Comparison of ENCODE assay signal across 12 cellular contexts in genomic region chr2:127153691-127154158, GRCh38. TPM values are rescaled to one million over a fixed set of nuclear protein-coding genes. Genes with fewer than 3 reads are reported as not detected.
A peak's percentile ranks its signal among the peaks of the same experiment; 100 is the strongest.
DNase-seq lines count a peak whose midpoint lies in the region; ATAC-seq and TF ChIP-seq lines count a peak whose summit lies in the region.
"Had no signal": no experiment of that assay in that cellular context is flagged by ENCODE, and none has a peak within 500 bp of the region (broad histone marks: within the 10 kb centered on the region; RNA-seq: fewer than 3 reads in every experiment).

No MANE protein-coding gene starts in this region.

- no peak overlapping the region for H3K27ac ChIP-seq in body of pancreas

- no peaks in the 10 kb centered on the region for H3K4me1 ChIP-seq in body of pancreas

- TF ChIP-seq CTCF in body of pancreas (IDR thresholded peaks at IDR 0.05) = no peak

- H3K27ac Mint-ChIP-seq in activated T-helper 2 cell treated with anti-CD3 and anti-CD28 coated beads, Interferon-gamma antibody, Interleukin-2, Interleukin-4, amounts not matched to agents 10 μg/mL and 5 μg/mL and 100 μg/mL, durations not matched to agents 14 hours and 24 hours and 36 hours = no peak overlapping the region
- H3K27ac Mint-ChIP-seq: activated naive CD8-positive, alpha-beta T cell; T-helper 2 cell treated with Interferon-gamma antibody and Interleukin-4, amounts not matched to agents 5 μg/mL and 100 μg/mL, for 36 hours had no signal

- TF ChIP-seq POLR2A in body of pancreas (IDR thresholded peaks at IDR 0.05) = no peak

- H3K4me3 Mint-ChIP-seq in activated T-helper 2 cell treated with anti-CD3 and anti-CD28 coated beads, Interferon-gamma antibody, Interleukin-2, Interleukin-4, amounts not matched to agents 10 μg/mL and 5 μg/mL and 100 μg/mL, durations not matched to agents 14 hours and 24 hours and 36 hours (ENCODE audit: low read depth) = no peak overlapping the region
- H3K4me3 Mint-ChIP-seq: activated naive CD8-positive, alpha-beta T cell; T-helper 2 cell treated with Interferon-gamma antibody and Interleukin-4, amounts not matched to agents 5 μg/mL and 100 μg/mL, for 36 hours had no signal

- H3K36me3 Mint-ChIP-seq in activated T-helper 2 cell treated with anti-CD3 and anti-CD28 coated beads, Interferon-gamma antibody, Interleukin-2, Interleukin-4, amounts not matched to agents 10 μg/mL and 5 μg/mL and 100 μg/mL, durations not matched to agents 14 hours and 24 hours and 36 hours (ENCODE audit: low read depth) = no peaks in the 10 kb centered on the region

- peaks cover 1% of the 10 kb centered on the region for H3K27me3 Mint-ChIP-seq in activated T-helper 2 cell treated with anti-CD3 and anti-CD28 coated beads, Interferon-gamma antibody, Interleukin-2, Interleukin-4, amounts not matched to agents 10 μg/mL and 5 μg/mL and 100 μg/mL, durations not matched to agents 14 hours and 24 hours and 36 hours (ENCODE audit: low read depth)
- H3K27me3 Mint-ChIP-seq: activated naive CD8-positive, alpha-beta T cell had no signal

- H3K27me3 ChIP-seq in body of pancreas = no peaks in the 10 kb centered on the region
- H3K27me3 ChIP-seq: tibial nerve had no signal

- no peaks in the 10 kb centered on the region for H3K36me3 ChIP-seq in body of pancreas (replicated peaks in 1 of 2; ENCODE audit: insufficient read depth in 1 of 2, low read depth in 2 of 2)
- H3K36me3 ChIP-seq: tibial nerve had no signal

- no peaks in the 10 kb centered on the region for H3K9me3 Mint-ChIP-seq in activated T-helper 2 cell treated with anti-CD3 and anti-CD28 coated beads, Interferon-gamma antibody, Interleukin-2, Interleukin-4, amounts not matched to agents 10 μg/mL and 5 μg/mL and 100 μg/mL, durations not matched to agents 14 hours and 24 hours and 36 hours
- H3K9me3 Mint-ChIP-seq: T-helper 2 cell treated with Interferon-gamma antibody and Interleukin-4, amounts not matched to agents 5 μg/mL and 100 μg/mL, for 36 hours had no signal

- DNase-seq in HK-2 (ENCODE audit: unreplicated experiment) (peak; percentile 73), body of pancreas (no peak), kidney tubule cell (ENCODE audit: low spot score) (peak; percentile 94), superior temporal gyrus (ENCODE audit: extremely low spot score) (peak; percentile 79), DMS153 (lab: John Stamatoyannopoulos, UW) (no peak), SIG-M5 (lab: John Stamatoyannopoulos, UW) (no peak)
- no peak for DNase-seq in activated T-helper 2 cell treated with anti-CD3 and anti-CD28 coated beads, Interferon-gamma antibody, Interleukin-2, Interleukin-4, amounts not matched to agents 10 μg/mL and 5 μg/mL and 100 μg/mL, durations not matched to agents 14 hours and 24 hours and 36 hours (ENCODE audit: low spot score)
- DNase-seq: NCI-H2227 treated with DMSO at 0.1 percent for 48 hours had no signal

- H3K4me1 Mint-ChIP-seq in activated T-helper 2 cell treated with anti-CD3 and anti-CD28 coated beads, Interferon-gamma antibody, Interleukin-2, Interleukin-4, amounts not matched to agents 10 μg/mL and 5 μg/mL and 100 μg/mL, durations not matched to agents 14 hours and 24 hours and 36 hours (ENCODE audit: low read depth) = no peaks in the 10 kb centered on the region

- no peak overlapping the region for H3K4me3 ChIP-seq in body of pancreas
- H3K4me3 ChIP-seq: tibial nerve had no signal

- no peaks in the 10 kb centered on the region for H3K9me3 ChIP-seq in body of pancreas
- H3K9me3 ChIP-seq: tibial nerve had no signal

- intact Hi-C loops in body of pancreas (cut with DNase I) = no loop called here
- intact Hi-C loops in activated T-helper 2 cell treated with anti-CD3 and anti-CD28 coated beads, Interferon-gamma antibody, Interleukin-2, Interleukin-4, amounts not matched to agents 10 μg/mL and 5 μg/mL and 100 μg/mL, durations not matched to agents 14 hours and 24 hours and 36 hours (cut with micrococcal nuclease) = no loop called here

- ATAC-seq in body of pancreas = peak; percentile 30
- no peak for ATAC-seq in HG03135 (IDR thresholded peaks at IDR 0.05; ENCODE audit: unreplicated experiment)

- whole genome bisulfite sequencing in body of pancreas, 2 donors = 71 to 77% methylated on average over 6 of the region's 6 CpGs

RNA-seq across cellular contexts. Expression of gene BIN1, which starts 46.8 kb away (rescaled TPM):
- total RNA-seq in body of pancreas = 10 to 100 TPM; 24.4 to 43.5 TPM
- total RNA-seq in activated T-helper 2 cell treated with anti-CD3 and anti-CD28 coated beads, Interferon-gamma antibody, Interleukin-2, Interleukin-4, amounts not matched to agents 10 μg/mL and 5 μg/mL and 100 μg/mL, durations not matched to agents 14 hours and 24 hours and 36 hours = 48.1 and 51.7 TPM in 2 replicates

Comparison
In these comparisons a context has a peak if more than half of its experiments do, and no peak if none do; other contexts are left out.
1. DNase-seq: peak in HK-2 (single experiment), kidney tubule cell (single experiment) and superior temporal gyrus (single experiment); none in body of pancreas (0 of 4), activated T-helper 2 cell treated with anti-CD3 and anti-CD28 coated beads, Interferon-gamma antibody, Interleukin-2, Interleukin-4, amounts not matched to agents 10 μg/mL and 5 μg/mL and 100 μg/mL, durations not matched to agents 14 hours and 24 hours and 36 hours (single experiment), DMS153 (single experiment) and SIG-M5 (single experiment).